Comparison of ENCODE assay signal across 24 cellular contexts in the genomic region with DNA sequence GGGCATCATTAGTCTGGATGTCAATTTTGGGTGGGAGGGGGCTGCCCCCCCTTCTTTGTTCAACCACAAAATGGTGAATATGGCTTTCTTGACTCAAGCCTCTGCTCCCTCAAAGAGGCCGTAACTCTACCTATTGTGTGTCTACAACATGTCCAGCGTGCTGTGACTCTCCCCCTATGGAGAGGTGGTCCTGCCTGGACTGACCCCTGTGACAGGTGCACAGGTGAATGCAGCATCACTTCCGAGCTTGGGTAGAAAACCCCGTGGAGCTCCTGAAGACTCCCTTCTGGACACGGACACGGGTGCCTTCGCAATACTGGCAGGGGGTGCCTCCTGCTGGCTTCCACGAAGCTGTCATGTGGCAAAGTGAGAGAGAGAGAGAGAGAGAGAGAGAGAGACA.
"Had no signal": no experiment of that assay in that cellular context is flagged by ENCODE, and none has a peak within 500 bp of the region (broad histone marks: within the 10 kb centered on the region; RNA-seq: fewer than 3 reads in every experiment).

No MANE protein-coding gene starts in this region.

- H3K4me3 ChIP-seq: cardiac muscle cell had no signal

- H3K27ac ChIP-seq: brain microvascular endothelial cell, cardiac muscle cell, VCaP had no signal

- ATAC-seq: activated CD4-positive, alpha-beta T cell treated with anti-CD3 and anti-CD28 coated beads for 36 hours; activated CD8-positive, alpha-beta T cell treated with anti-CD3 and anti-CD28 coated beads for 36 hours; activated T-cell treated with anti-CD3 and anti-CD28 coated beads, Interleukin-2, amount 50 U/mL, for 72 hours; T-cell had no signal

- H3K36me3 ChIP-seq: brain microvascular endothelial cell, cardiac muscle cell had no signal

- DNase-seq: activated CD4-positive, alpha-beta T cell treated with anti-CD3 and anti-CD28 coated beads for 36 hours; activated CD8-positive, alpha-beta memory T cell treated with anti-CD3 and anti-CD28 coated beads, Interleukin-2, amount 50 U/mL, for 4 hours; activated CD8-positive, alpha-beta T cell treated with anti-CD3 and anti-CD28 coated beads for 36 hours; activated gamma-delta T cell treated with Interleukin-2 at 50 U/mL for 16 hours; activated naive CD4-positive, alpha-beta T cell treated with anti-CD3 and anti-CD28 coated beads, Interleukin-2, amount 10 ng/mL, durations not matched to agents 7 days and 5 days; activated naive CD8-positive, alpha-beta T cell treated with anti-CD3 and anti-CD28 coated beads for 36 hours; activated T-cell treated with anti-CD3 and anti-CD28 coated beads, Interleukin-2, amount 50 U/mL, for 72 hours; brain microvascular endothelial cell; Karpas-422; NCI-H1048; NCI-H146; NCI-H1930; NCI-H2107; NCI-H2171 treated with DMSO at 0.1 percent for 48 hours; NCI-H226; NCI-H510A; NCI-H526 treated with DMSO at 0.1 percent for 48 hours; NCI-H82; SHP77 treated with DMSO at 0.1 percent for 48 hours; T-cell; T-helper 2 cell; T1000 had no signal

- H3K27me3 ChIP-seq: brain microvascular endothelial cell had no signal
